ENCODE assay signal across 1 cellular context in genomic region chr5:107580902-107581823, GRCh38.
TF ChIP-seq lines count a peak whose summit lies in the region.

No MANE protein-coding gene starts in this region.

TF ChIP-seq in H1, 55 proteins besides CTCF, POLR2A, EP300 and RAD21:
- no peak for TF ChIP-seq POU5F1 (IDR thresholded peaks at IDR 0.05; ENCODE audit: low read depth, low read length)
- no peak for TF ChIP-seq USF2 (IDR thresholded peaks at IDR 0.05; ENCODE audit: low read length)
- no peak for TF ChIP-seq SP2 (IDR thresholded peaks at IDR 0.05; ENCODE audit: low read length)
- TF ChIP-seq TCF12 (IDR thresholded peaks at IDR 0.05; ENCODE audit: low read depth, low read length): no peak
- no peak for TF ChIP-seq RXRA (IDR thresholded peaks at IDR 0.05; ENCODE audit: insufficient read depth, low read depth, low read length)
- TF ChIP-seq KDM5A (IDR thresholded peaks at IDR 0.05; ENCODE audit: low read length): no peak
- no peak for TF ChIP-seq RNF2 (IDR thresholded peaks at IDR 0.05; ENCODE audit: borderline replicate concordance, low read depth, low read length, missing control alignments, poor library complexity, severe bottlenecking)
- TF ChIP-seq SIN3A (conservative IDR thresholded peaks at IDR 0.05 in 1 of 2, IDR thresholded peaks at IDR 0.05 in 1 of 2; ENCODE audit: low read depth in 1 of 2, low read length in 2 of 2): no peak
- no peak for TF ChIP-seq GTF2F1 (IDR thresholded peaks at IDR 0.05; ENCODE audit: borderline replicate concordance, low read depth, low read length)
- no peak for TF ChIP-seq TAF7 (optimal IDR thresholded peaks at IDR 0.05; ENCODE audit: borderline replicate concordance, low read depth, low read length)
- TF ChIP-seq CHD1 (IDR thresholded peaks at IDR 0.05; ENCODE audit: low read depth, low read length): no peak
- TF ChIP-seq CREB1 (IDR thresholded peaks at IDR 0.05): no peak
- TF ChIP-seq E2F6 (IDR thresholded peaks at IDR 0.05): no peak
- TF ChIP-seq HDAC2 (IDR thresholded peaks at IDR 0.05; ENCODE audit: borderline replicate concordance in 1 of 2, low read depth in 2 of 2, low read length in 2 of 2): no peak
- TF ChIP-seq KDM1A (IDR thresholded peaks at IDR 0.05; ENCODE audit: borderline replicate concordance, low read length): no peak
- no peak for TF ChIP-seq HDAC6 (IDR thresholded peaks at IDR 0.05; ENCODE audit: low read depth, low read length)
